Comparison of ENCODE assay signal across 21 cellular contexts in genomic region chr14:105253329-105253682, GRCh38.
"Had no signal": no experiment of that assay in that cellular context is flagged by ENCODE, and none has a peak within 500 bp of the region (broad histone marks: within the 10 kb centered on the region; RNA-seq: fewer than 3 reads in every experiment).

No MANE protein-coding gene starts in this region.

- H3K4me3 ChIP-seq: colonic mucosa, esophagus squamous epithelium, gastroesophageal sphincter, pancreas, psoas muscle, right lobe of liver, spleen, testis, tibial nerve had no signal

- H3K4me1 ChIP-seq: colonic mucosa, pancreas, right lobe of liver, testis had no signal

- ATAC-seq: gastroesophageal sphincter; left lobe of liver; naive thymus-derived CD8-positive, alpha-beta T cell; pancreas; psoas muscle; right lobe of liver; stimulated activated naive B cell treated with anti-CD40 and anti-IgM and Interleukin-4, amounts not matched to agents 10 μg/mL and 1 μg/mL and 100 μg/mL, for 72 hours; stimulated activated naive CD8-positive, alpha-beta T cell treated with anti-CD3 and anti-CD28 coated beads, Interleukin-15, amount 100 ng/mL, for 72 hours had no signal

- H3K27ac ChIP-seq: colonic mucosa, esophagus squamous epithelium, gastroesophageal sphincter, pancreas, right lobe of liver, spleen, testis, tibial nerve had no signal

- H3K27me3 ChIP-seq: colonic mucosa, esophagus squamous epithelium, gastroesophageal sphincter, pancreas, right lobe of liver, spleen, testis, tibial nerve had no signal

- DNase-seq: colonic mucosa; dermis blood vessel endothelial cell; esophagus squamous epithelium; foreskin fibroblast; glutamatergic neuron; mammary epithelial cell; naive thymus-derived CD8-positive, alpha-beta T cell; psoas muscle; retina; right lobe of liver; spleen; stimulated activated CD4-positive, alpha-beta T cell treated with anti-CD3 and anti-CD28 coated beads, Interleukin-15, amount 100 ng/mL, for 24 hours; stimulated activated CD4-positive, alpha-beta T cell treated with anti-CD3 and anti-CD28 coated beads, Interleukin-1b, Interleukin-23, amount 100 ng/mL, for 48 hours; stimulated activated CD4-positive, alpha-beta T cell treated with anti-CD3 and anti-CD28 coated beads, Interleukin-4, amount 100 ng/mL, for 24 hours; stimulated activated naive B cell treated with anti-CD40 and anti-IgM and Interleukin-4, amounts not matched to agents 10 μg/mL and 1 μg/mL and 100 μg/mL, for 72 hours; stimulated activated naive CD8-positive, alpha-beta T cell treated with anti-CD3 and anti-CD28 coated beads, Interleukin-15, amount 100 ng/mL, for 72 hours; testis had no signal

- H3K9me3 ChIP-seq: colonic mucosa, esophagus squamous epithelium, gastroesophageal sphincter, pancreas, psoas muscle, right lobe of liver, spleen, testis, tibial nerve had no signal
